In genomic region chr1:234606731-234607090, GRCh38 we compare ENCODE assay signal across 8 cellular contexts. TPM values are rescaled to one million over a fixed set of nuclear protein-coding genes. Genes with fewer than 3 reads are reported as not detected.
DNase-seq lines count a peak whose midpoint lies in the region; ATAC-seq, FAIRE-seq and TF ChIP-seq lines count a peak whose summit lies in the region.

No MANE protein-coding gene starts in this region.

- no peaks in the 10 kb centered on the region for H3K27me3 ChIP-seq in AG04450 (ENCODE audit: control insufficient read depth, insufficient read depth, low read length)
- H3K27me3 ChIP-seq in bronchial epithelial cell (ENCODE audit: control insufficient read depth, insufficient read depth, low read length), result no peaks in the 10 kb centered on the region
- H3K27me3 ChIP-seq in muscle layer of colon (ENCODE audit: control insufficient read depth in 1 of 2, insufficient read depth in 2 of 2, low read length in 2 of 2), result no peaks in the 10 kb centered on the region

- peaks cover 26% of the 10 kb centered on the region for H3K4me1 ChIP-seq in muscle layer of colon (ENCODE audit: insufficient read depth, low read length)

- peaks cover 3% of the 10 kb centered on the region; the same call in 1 of the 2 replicates for H3K9me3 ChIP-seq in AG04450 (ENCODE audit: control insufficient read depth, insufficient read depth, low read length)
- H3K9me3 ChIP-seq in muscle layer of colon (ENCODE audit: low read length), result no peaks in the 10 kb centered on the region

- H3K27ac ChIP-seq in AG04450 (ENCODE audit: low read depth, low read length) (peak overlapping the region; percentile 65), muscle layer of colon (ENCODE audit: low read depth, low read length) (peak overlapping the region; percentile 90)

- H3K36me3 Mint-ChIP-seq in IgD-negative memory B cell, result peaks cover 9% of the 10 kb centered on the region

- no peak for DNase-seq in AG04450 (ENCODE audit: low read depth, low spot score)
- no peak for DNase-seq in bronchial epithelial cell (ENCODE audit: low read depth)
- DNase-seq in DMS153 (lab: John Stamatoyannopoulos, UW), result no peak
- DNase-seq in NCI-H2107 treated with DMSO at 0.1 percent for 48 hours (lab: John Stamatoyannopoulos, UW; ENCODE audit: unreplicated experiment), result no peak
- no peak for DNase-seq in NCI-H2029 treated with DMSO at 0.1 percent for 48 hours (lab: John Stamatoyannopoulos, UW)

- peak overlapping the region; percentile 96 to 99 (median 98) for H3K27ac Mint-ChIP-seq in IgD-negative memory B cell

- H3K27me3 Mint-ChIP-seq in IgD-negative memory B cell, result no peaks in the 10 kb centered on the region

- peaks cover 11% of the 10 kb centered on the region for H3K36me3 ChIP-seq in bronchial epithelial cell (ENCODE audit: control insufficient read depth, insufficient read depth, low read length)
- peaks cover 35% of the 10 kb centered on the region for H3K36me3 ChIP-seq in muscle layer of colon (ENCODE audit: insufficient read depth, low read length)

- H3K9ac ChIP-seq in muscle layer of colon (ENCODE audit: low read length), result peak overlapping the region; percentile 94

- peak overlapping the region; percentile 90 to 98 (median 94) for H3K4me3 Mint-ChIP-seq in IgD-negative memory B cell

- TF ChIP-seq CTCF in AG04450 (IDR thresholded peaks at IDR 0.05; ENCODE audit: low read depth, low read length) (no peak), bronchial epithelial cell (IDR thresholded peaks at IDR 0.05; ENCODE audit: insufficient read depth, low read length, severe bottlenecking) (no peak)

- no peak for ATAC-seq in HG03108 (IDR thresholded peaks at IDR 0.05; ENCODE audit: unreplicated experiment)

- H3K4me1 Mint-ChIP-seq in IgD-negative memory B cell, result peaks cover 51 to 64% (median 58%) of the 10 kb centered on the region in 3 donors

- peaks cover 0 to 2% (median 1%) of the 10 kb centered on the region in 3 donors for H3K9me3 Mint-ChIP-seq in IgD-negative memory B cell

- POLR2A ChIA-PET in AG04450 (lab: Yijun Ruan, JAX), result no interaction called here

- H3K4me3 ChIP-seq in AG04450 (ENCODE audit: low read depth, low read length), result peak overlapping the region; percentile 79
- H3K4me3 ChIP-seq in bronchial epithelial cell (ENCODE audit: low read depth, low read length), result peak overlapping the region; percentile 71
- peak overlapping the region; percentile 56 to 86 for H3K4me3 ChIP-seq in muscle layer of colon (ENCODE audit: low read depth in 1 of 2, low read length in 2 of 2)

- no peak for FAIRE-seq in bronchial epithelial cell (lab: Jason Lieb, UNC)

- CTCF ChIA-PET in AG04450 (lab: Charles Lee), result no interaction called here

RNA-seq across cellular contexts. Expression of gene IRF2BP2, which starts 3.3 kb away (rescaled TPM):
- polyA plus RNA-seq in AG04450 (2011; rRNA removed) (20.3 and 28.6 TPM in 2 replicates), IgD-negative memory B cell (39.1 TPM)
- 38.5 and 53.5 TPM in 2 replicates for polyA minus RNA-seq in AG04450 (2011; rRNA and poly(A)+ RNA removed)
- 64.1 and 80.3 TPM in 2 replicates for total RNA-seq in bronchial epithelial cell
